In the genomic region with DNA sequence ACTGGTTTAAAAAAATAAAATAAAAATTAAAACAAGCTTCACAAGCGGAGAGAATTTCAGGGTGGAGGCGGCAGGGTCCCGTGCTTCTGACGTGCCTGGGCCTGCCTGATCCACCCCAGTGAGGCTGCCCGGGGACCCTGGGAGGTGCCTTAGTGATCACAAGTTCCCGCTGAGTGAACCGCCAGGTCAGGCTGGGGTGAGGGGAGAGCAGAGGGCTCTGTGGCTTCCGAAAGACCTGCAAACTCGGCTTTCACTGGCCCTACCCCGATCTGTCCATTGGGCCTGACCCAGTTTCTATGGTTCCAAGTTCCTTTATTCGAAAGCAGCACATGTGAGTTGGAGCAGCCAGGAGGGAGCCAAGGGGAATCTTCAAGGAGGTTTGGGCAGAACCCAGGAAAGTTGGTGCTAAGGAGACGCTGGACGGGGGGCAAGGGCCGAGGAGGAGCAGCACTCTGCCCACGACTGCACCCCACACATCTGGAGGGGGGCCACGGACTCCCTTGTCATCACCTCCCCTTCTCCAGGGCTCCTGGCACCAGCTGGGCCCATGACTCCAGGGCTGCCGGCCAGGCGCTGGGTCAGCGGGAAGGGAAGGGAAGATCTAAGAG, we compare ENCODE assay signal across 1 cellular context.
TF ChIP-seq lines count a peak whose summit lies in the region.

No MANE protein-coding gene starts in this region.

TF ChIP-seq in HepG2, 621 proteins besides CTCF, POLR2A, EP300 and RAD21 (continues in another document):
- TF ChIP-seq MAF1 (CRISPR knock-in tag; IDR thresholded peaks at IDR 0.05; ENCODE audit: borderline replicate concordance) (no peak), ZNF781 (CRISPR knock-in tag; IDR thresholded peaks at IDR 0.05; ENCODE audit: borderline replicate concordance, not compliant biosample characterization) (no peak), SRSF1 (optimal IDR thresholded peaks at IDR 0.05; ENCODE audit: low read depth, low read length) (no peak), ZNF143 (CRISPR knock-in tag; IDR thresholded peaks at IDR 0.05) (no peak), ISX (CRISPR knock-in tag; conservative IDR thresholded peaks at IDR 0.05) (no peak), GABPA (IDR thresholded peaks at IDR 0.05; ENCODE audit: low read depth, low read length) (no peak), GABPA (CRISPR knock-in tag; IDR thresholded peaks at IDR 0.05; ENCODE audit: low read depth) (no peak), ZNF256 (CRISPR knock-in tag; conservative IDR thresholded peaks at IDR 0.05) (no peak), SNAPC2 (CRISPR knock-in tag; IDR thresholded peaks at IDR 0.05) (no peak), ZNF547 (CRISPR knock-in tag; IDR thresholded peaks at IDR 0.05) (no peak), CCAR2 (optimal IDR thresholded peaks at IDR 0.05; ENCODE audit: low read depth, low read length) (no peak), NFATC3 (CRISPR knock-in tag; IDR thresholded peaks at IDR 0.05) (0 out of 2 replicates have a peak, but pooled peaks have one; percentile 53), EHMT2 (IDR thresholded peaks at IDR 0.05; ENCODE audit: borderline replicate concordance, low read depth, low read length) (no peak), ZNF468 (CRISPR knock-in tag; IDR thresholded peaks at IDR 0.05) (no peak), ZNF841 (CRISPR knock-in tag; IDR thresholded peaks at IDR 0.05; ENCODE audit: borderline replicate concordance) (no peak), ZFP36L2 (CRISPR knock-in tag; IDR thresholded peaks at IDR 0.05) (no peak), PTBP1 (IDR thresholded peaks at IDR 0.05; ENCODE audit: low read depth, low read length, poor library complexity, severe bottlenecking) (no peak), RARG (CRISPR knock-in tag; IDR thresholded peaks at IDR 0.05; ENCODE audit: low read depth) (no peak), ZNF557 (CRISPR knock-in tag; IDR thresholded peaks at IDR 0.05) (no peak), ZNF850 (CRISPR knock-in tag; conservative IDR thresholded peaks at IDR 0.05) (no peak), MAFG (CRISPR knock-in tag; IDR thresholded peaks at IDR 0.05) (no peak), ZNF678 (CRISPR knock-in tag; IDR thresholded peaks at IDR 0.05) (no peak)
- TF ChIP-seq, protein P1, sequence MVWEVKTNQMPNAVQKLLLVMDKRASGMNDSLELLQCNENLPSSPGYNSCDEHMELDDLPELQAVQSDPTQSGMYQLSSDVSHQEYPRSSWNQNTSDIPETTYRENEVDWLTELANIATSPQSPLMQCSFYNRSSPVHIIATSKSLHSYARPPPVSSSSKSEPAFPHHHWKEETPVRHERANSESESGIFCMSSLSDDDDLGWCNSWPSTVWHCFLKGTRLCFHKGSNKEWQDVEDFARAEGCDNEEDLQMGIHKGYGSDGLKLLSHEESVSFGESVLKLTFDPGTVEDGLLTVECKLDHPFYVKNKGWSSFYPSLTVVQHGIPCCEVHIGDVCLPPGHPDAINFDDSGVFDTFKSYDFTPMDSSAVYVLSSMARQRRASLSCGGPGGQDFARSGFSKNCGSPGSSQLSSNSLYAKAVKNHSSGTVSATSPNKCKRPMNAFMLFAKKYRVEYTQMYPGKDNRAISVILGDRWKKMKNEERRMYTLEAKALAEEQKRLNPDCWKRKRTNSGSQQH (CRISPR knock-in tag; IDR thresholded peaks at IDR 0.05; ENCODE audit: low read depth): no peak
- TF ChIP-seq, protein P2, sequence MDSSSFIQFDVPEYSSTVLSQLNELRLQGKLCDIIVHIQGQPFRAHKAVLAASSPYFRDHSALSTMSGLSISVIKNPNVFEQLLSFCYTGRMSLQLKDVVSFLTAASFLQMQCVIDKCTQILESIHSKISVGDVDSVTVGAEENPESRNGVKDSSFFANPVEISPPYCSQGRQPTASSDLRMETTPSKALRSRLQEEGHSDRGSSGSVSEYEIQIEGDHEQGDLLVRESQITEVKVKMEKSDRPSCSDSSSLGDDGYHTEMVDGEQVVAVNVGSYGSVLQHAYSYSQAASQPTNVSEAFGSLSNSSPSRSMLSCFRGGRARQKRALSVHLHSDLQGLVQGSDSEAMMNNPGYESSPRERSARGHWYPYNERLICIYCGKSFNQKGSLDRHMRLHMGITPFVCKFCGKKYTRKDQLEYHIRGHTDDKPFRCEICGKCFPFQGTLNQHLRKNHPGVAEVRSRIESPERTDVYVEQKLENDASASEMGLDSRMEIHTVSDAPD (CRISPR knock-in tag; IDR thresholded peaks at IDR 0.05): no peak
- TF ChIP-seq, protein P3, sequence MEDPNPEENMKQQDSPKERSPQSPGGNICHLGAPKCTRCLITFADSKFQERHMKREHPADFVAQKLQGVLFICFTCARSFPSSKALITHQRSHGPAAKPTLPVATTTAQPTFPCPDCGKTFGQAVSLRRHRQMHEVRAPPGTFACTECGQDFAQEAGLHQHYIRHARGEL (CRISPR knock-in tag; IDR thresholded peaks at IDR 0.05): no peak
- TF ChIP-seq, protein P4, sequence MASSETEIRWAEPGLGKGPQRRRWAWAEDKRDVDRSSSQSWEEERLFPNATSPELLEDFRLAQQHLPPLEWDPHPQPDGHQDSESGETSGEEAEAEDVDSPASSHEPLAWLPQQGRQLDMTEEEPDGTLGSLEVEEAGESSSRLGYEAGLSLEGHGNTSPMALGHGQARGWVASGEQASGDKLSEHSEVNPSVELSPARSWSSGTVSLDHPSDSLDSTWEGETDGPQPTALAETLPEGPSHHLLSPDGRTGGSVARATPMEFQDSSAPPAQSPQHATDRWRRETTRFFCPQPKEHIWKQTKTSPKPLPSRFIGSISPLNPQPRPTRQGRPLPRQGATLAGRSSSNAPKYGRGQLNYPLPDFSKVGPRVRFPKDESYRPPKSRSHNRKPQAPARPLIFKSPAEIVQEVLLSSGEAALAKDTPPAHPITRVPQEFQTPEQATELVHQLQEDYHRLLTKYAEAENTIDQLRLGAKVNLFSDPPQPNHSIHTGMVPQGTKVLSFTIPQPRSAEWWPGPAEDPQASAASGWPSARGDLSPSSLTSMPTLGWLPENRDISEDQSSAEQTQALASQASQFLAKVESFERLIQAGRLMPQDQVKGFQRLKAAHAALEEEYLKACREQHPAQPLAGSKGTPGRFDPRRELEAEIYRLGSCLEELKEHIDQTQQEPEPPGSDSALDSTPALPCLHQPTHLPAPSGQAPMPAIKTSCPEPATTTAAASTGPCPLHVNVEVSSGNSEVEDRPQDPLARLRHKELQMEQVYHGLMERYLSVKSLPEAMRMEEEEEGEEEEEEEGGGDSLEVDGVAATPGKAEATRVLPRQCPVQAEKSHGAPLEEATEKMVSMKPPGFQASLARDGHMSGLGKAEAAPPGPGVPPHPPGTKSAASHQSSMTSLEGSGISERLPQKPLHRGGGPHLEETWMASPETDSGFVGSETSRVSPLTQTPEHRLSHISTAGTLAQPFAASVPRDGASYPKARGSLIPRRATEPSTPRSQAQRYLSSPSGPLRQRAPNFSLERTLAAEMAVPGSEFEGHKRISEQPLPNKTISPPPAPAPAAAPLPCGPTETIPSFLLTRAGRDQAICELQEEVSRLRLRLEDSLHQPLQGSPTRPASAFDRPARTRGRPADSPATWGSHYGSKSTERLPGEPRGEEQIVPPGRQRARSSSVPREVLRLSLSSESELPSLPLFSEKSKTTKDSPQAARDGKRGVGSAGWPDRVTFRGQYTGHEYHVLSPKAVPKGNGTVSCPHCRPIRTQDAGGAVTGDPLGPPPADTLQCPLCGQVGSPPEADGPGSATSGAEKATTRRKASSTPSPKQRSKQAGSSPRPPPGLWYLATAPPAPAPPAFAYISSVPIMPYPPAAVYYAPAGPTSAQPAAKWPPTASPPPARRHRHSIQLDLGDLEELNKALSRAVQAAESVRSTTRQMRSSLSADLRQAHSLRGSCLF (CRISPR knock-in tag; IDR thresholded peaks at IDR 0.05; ENCODE audit: borderline replicate concordance): no peak
- TF ChIP-seq, protein P5, sequence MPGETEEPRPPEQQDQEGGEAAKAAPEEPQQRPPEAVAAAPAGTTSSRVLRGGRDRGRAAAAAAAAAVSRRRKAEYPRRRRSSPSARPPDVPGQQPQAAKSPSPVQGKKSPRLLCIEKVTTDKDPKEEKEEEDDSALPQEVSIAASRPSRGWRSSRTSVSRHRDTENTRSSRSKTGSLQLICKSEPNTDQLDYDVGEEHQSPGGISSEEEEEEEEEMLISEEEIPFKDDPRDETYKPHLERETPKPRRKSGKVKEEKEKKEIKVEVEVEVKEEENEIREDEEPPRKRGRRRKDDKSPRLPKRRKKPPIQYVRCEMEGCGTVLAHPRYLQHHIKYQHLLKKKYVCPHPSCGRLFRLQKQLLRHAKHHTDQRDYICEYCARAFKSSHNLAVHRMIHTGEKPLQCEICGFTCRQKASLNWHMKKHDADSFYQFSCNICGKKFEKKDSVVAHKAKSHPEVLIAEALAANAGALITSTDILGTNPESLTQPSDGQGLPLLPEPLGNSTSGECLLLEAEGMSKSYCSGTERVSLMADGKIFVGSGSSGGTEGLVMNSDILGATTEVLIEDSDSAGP (CRISPR knock-in tag; IDR thresholded peaks at IDR 0.05; ENCODE audit: borderline replicate concordance): 0 out of 2 replicates have a peak, but pooled peaks have one; percentile 9
- TF ChIP-seq, protein P6, sequence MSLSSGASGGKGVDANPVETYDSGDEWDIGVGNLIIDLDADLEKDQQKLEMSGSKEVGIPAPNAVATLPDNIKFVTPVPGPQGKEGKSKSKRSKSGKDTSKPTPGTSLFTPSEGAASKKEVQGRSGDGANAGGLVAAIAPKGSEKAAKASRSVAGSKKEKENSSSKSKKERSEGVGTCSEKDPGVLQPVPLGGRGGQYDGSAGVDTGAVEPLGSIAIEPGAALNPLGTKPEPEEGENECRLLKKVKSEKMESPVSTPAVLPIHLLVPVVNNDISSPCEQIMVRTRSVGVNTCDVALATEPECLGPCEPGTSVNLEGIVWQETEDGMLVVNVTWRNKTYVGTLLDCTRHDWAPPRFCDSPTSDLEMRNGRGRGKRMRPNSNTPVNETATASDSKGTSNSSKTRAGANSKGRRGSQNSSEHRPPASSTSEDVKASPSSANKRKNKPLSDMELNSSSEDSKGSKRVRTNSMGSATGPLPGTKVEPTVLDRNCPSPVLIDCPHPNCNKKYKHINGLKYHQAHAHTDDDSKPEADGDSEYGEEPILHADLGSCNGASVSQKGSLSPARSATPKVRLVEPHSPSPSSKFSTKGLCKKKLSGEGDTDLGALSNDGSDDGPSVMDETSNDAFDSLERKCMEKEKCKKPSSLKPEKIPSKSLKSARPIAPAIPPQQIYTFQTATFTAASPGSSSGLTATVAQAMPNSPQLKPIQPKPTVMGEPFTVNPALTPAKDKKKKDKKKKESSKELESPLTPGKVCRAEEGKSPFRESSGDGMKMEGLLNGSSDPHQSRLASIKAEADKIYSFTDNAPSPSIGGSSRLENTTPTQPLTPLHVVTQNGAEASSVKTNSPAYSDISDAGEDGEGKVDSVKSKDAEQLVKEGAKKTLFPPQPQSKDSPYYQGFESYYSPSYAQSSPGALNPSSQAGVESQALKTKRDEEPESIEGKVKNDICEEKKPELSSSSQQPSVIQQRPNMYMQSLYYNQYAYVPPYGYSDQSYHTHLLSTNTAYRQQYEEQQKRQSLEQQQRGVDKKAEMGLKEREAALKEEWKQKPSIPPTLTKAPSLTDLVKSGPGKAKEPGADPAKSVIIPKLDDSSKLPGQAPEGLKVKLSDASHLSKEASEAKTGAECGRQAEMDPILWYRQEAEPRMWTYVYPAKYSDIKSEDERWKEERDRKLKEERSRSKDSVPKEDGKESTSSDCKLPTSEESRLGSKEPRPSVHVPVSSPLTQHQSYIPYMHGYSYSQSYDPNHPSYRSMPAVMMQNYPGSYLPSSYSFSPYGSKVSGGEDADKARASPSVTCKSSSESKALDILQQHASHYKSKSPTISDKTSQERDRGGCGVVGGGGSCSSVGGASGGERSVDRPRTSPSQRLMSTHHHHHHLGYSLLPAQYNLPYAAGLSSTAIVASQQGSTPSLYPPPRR (CRISPR knock-in tag; IDR thresholded peaks at IDR 0.05; ENCODE audit: borderline replicate concordance): no peak
- TF ChIP-seq, protein P7, sequence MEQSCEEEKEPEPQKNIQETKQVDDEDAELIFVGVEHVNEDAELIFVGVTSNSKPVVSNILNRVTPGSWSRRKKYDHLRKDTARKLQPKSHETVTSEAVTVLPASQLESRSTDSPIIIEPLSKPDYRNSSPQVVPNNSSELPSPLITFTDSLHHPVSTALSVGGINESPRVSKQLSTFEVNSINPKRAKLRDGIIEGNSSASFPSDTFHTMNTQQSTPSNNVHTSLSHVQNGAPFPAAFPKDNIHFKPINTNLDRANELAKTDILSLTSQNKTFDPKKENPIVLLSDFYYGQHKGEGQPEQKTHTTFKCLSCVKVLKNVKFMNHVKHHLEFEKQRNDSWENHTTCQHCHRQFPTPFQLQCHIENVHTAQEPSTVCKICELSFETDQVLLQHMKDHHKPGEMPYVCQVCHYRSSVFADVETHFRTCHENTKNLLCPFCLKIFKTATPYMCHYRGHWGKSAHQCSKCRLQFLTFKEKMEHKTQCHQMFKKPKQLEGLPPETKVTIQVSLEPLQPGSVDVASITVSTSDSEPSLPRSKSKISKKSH (CRISPR knock-in tag; IDR thresholded peaks at IDR 0.05; ENCODE audit: borderline replicate concordance): peak; percentile 61; the same call in 1 of the 2 replicates
- TF ChIP-seq, protein P8, sequence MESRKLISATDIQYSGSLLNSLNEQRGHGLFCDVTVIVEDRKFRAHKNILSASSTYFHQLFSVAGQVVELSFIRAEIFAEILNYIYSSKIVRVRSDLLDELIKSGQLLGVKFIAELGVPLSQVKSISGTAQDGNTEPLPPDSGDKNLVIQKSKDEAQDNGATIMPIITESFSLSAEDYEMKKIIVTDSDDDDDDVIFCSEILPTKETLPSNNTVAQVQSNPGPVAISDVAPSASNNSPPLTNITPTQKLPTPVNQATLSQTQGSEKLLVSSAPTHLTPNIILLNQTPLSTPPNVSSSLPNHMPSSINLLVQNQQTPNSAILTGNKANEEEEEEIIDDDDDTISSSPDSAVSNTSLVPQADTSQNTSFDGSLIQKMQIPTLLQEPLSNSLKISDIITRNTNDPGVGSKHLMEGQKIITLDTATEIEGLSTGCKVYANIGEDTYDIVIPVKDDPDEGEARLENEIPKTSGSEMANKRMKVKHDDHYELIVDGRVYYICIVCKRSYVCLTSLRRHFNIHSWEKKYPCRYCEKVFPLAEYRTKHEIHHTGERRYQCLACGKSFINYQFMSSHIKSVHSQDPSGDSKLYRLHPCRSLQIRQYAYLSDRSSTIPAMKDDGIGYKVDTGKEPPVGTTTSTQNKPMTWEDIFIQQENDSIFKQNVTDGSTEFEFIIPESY (CRISPR knock-in tag; IDR thresholded peaks at IDR 0.05): peak; percentile 64
- TF ChIP-seq, protein P9, sequence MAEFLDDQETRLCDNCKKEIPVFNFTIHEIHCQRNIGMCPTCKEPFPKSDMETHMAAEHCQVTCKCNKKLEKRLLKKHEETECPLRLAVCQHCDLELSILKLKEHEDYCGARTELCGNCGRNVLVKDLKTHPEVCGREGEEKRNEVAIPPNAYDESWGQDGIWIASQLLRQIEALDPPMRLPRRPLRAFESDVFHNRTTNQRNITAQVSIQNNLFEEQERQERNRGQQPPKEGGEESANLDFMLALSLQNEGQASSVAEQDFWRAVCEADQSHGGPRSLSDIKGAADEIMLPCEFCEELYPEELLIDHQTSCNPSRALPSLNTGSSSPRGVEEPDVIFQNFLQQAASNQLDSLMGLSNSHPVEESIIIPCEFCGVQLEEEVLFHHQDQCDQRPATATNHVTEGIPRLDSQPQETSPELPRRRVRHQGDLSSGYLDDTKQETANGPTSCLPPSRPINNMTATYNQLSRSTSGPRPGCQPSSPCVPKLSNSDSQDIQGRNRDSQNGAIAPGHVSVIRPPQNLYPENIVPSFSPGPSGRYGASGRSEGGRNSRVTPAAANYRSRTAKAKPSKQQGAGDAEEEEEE (CRISPR knock-in tag; IDR thresholded peaks at IDR 0.05; ENCODE audit: borderline replicate concordance): no peak
